In the genomic region with DNA sequence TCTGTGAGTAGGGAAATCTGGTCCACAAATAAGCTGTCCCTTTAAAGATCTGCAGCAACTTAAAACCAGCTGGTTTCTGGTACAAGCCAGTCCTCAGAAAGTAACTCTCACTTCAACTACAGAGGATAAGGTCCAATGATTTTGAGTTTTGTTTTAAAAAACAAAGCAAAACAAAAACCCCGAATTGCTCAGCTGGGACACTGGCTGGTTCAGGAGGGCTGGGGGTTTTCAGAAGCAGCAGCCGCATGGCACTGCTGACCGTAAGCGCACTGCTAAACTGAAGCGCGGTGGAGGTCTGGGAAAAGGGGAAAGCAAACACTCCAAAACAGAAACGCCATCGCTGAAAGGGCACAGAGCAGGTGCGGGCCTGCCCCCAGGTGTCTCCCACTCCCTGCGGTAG, we compare ENCODE assay signal across 10 cellular contexts. TPM values are rescaled to one million over a fixed set of nuclear protein-coding genes. Genes with fewer than 3 reads are reported as not detected.
DNase-seq lines count a peak whose midpoint lies in the region; ATAC-seq and FAIRE-seq lines count a peak whose summit lies in the region.
"Had no signal": no experiment of that assay in that cellular context is flagged by ENCODE, and none has a peak within 500 bp of the region (broad histone marks: within the 10 kb centered on the region; RNA-seq: fewer than 3 reads in every experiment).

No MANE protein-coding gene starts in this region.

- peaks cover 10% of the 10 kb centered on the region for H3K36me3 Mint-ChIP-seq in activated naive CD8-positive, alpha-beta T cell treated with anti-CD3 and anti-CD28 coated beads, Interleukin-2, amount 50 U/mL, for 24 hours (ENCODE audit: low read depth)
- peaks cover 2% of the 10 kb centered on the region for H3K36me3 Mint-ChIP-seq in activated naive CD8-positive, alpha-beta T cell treated with anti-CD3 and anti-CD28 coated beads for 36 hours
- peaks cover 16% of the 10 kb centered on the region for H3K36me3 Mint-ChIP-seq in stimulated activated effector memory CD8-positive, alpha-beta T cell treated with anti-CD3 and anti-CD28 coated beads, Interleukin-12 subunit alpha, Interleukin-12 subunit beta, amount 100 ng/mL, for 72 hours

- DNase-seq in activated naive CD8-positive, alpha-beta T cell treated with anti-CD3 and anti-CD28 coated beads, Interleukin-2, amount 50 U/mL, for 24 hours: no peak
- no peak for DNase-seq in activated naive CD8-positive, alpha-beta T cell treated with anti-CD3 and anti-CD28 coated beads for 36 hours
- DNase-seq in NAMALWA (ENCODE audit: low spot score) (peak; percentile 23), cortex of kidney (lab: John Stamatoyannopoulos, UW) (no peak), islet precursor cell (no peak), frontal cortex (ENCODE audit: low spot score in 2 of 2) (no peak)
- no peak for DNase-seq in stimulated activated effector memory CD8-positive, alpha-beta T cell treated with anti-CD3 and anti-CD28 coated beads, Interleukin-12 subunit alpha, Interleukin-12 subunit beta, amount 100 ng/mL, for 72 hours (ENCODE audit: low spot score in 2 of 2)
- DNase-seq: activated effector memory CD4-positive, alpha-beta T cell treated with Interleukin-2 at 50 U/mL for 16 hours; uterus had no signal

- peaks cover 17% of the 10 kb centered on the region for H3K4me1 Mint-ChIP-seq in activated naive CD8-positive, alpha-beta T cell treated with anti-CD3 and anti-CD28 coated beads, Interleukin-2, amount 50 U/mL, for 24 hours
- H3K4me1 Mint-ChIP-seq in activated naive CD8-positive, alpha-beta T cell treated with anti-CD3 and anti-CD28 coated beads for 36 hours: peaks cover 3% of the 10 kb centered on the region
- peaks cover 47% of the 10 kb centered on the region for H3K4me1 Mint-ChIP-seq in stimulated activated effector memory CD8-positive, alpha-beta T cell treated with anti-CD3 and anti-CD28 coated beads, Interleukin-12 subunit alpha, Interleukin-12 subunit beta, amount 100 ng/mL, for 72 hours

- no peaks in the 10 kb centered on the region for H3K27me3 Mint-ChIP-seq in activated naive CD8-positive, alpha-beta T cell treated with anti-CD3 and anti-CD28 coated beads, Interleukin-2, amount 50 U/mL, for 24 hours
- H3K27me3 Mint-ChIP-seq in activated naive CD8-positive, alpha-beta T cell treated with anti-CD3 and anti-CD28 coated beads for 36 hours: no peaks in the 10 kb centered on the region

- no peaks in the 10 kb centered on the region for H3K9me3 Mint-ChIP-seq in activated naive CD8-positive, alpha-beta T cell treated with anti-CD3 and anti-CD28 coated beads, Interleukin-2, amount 50 U/mL, for 24 hours
- H3K9me3 Mint-ChIP-seq in activated naive CD8-positive, alpha-beta T cell treated with anti-CD3 and anti-CD28 coated beads for 36 hours: no peaks in the 10 kb centered on the region
- H3K9me3 Mint-ChIP-seq in stimulated activated effector memory CD8-positive, alpha-beta T cell treated with anti-CD3 and anti-CD28 coated beads, Interleukin-12 subunit alpha, Interleukin-12 subunit beta, amount 100 ng/mL, for 72 hours: no peaks in the 10 kb centered on the region

- H3K4me3 Mint-ChIP-seq in activated naive CD8-positive, alpha-beta T cell treated with anti-CD3 and anti-CD28 coated beads, Interleukin-2, amount 50 U/mL, for 24 hours: no peak overlapping the region
- H3K4me3 Mint-ChIP-seq in activated naive CD8-positive, alpha-beta T cell treated with anti-CD3 and anti-CD28 coated beads for 36 hours: no peak overlapping the region
- no peak overlapping the region for H3K4me3 Mint-ChIP-seq in stimulated activated effector memory CD8-positive, alpha-beta T cell treated with anti-CD3 and anti-CD28 coated beads, Interleukin-12 subunit alpha, Interleukin-12 subunit beta, amount 100 ng/mL, for 72 hours

- no peak overlapping the region for H3K27ac Mint-ChIP-seq in activated naive CD8-positive, alpha-beta T cell treated with anti-CD3 and anti-CD28 coated beads, Interleukin-2, amount 50 U/mL, for 24 hours
- no peak overlapping the region for H3K27ac Mint-ChIP-seq in activated naive CD8-positive, alpha-beta T cell treated with anti-CD3 and anti-CD28 coated beads for 36 hours
- H3K27ac Mint-ChIP-seq in stimulated activated effector memory CD8-positive, alpha-beta T cell treated with anti-CD3 and anti-CD28 coated beads, Interleukin-12 subunit alpha, Interleukin-12 subunit beta, amount 100 ng/mL, for 72 hours: no peak overlapping the region

- no peak for FAIRE-seq in frontal cortex (lab: Jason Lieb, UNC)

- ATAC-seq in activated naive CD8-positive, alpha-beta T cell treated with anti-CD3 and anti-CD28 coated beads, Interleukin-2, amount 50 U/mL, for 24 hours: peak; percentile 49
- ATAC-seq in HG02798 (IDR thresholded peaks at IDR 0.05; ENCODE audit: poor library complexity, unreplicated experiment): peak; percentile 69
- ATAC-seq in stimulated activated effector memory CD8-positive, alpha-beta T cell treated with anti-CD3 and anti-CD28 coated beads, Interleukin-12 subunit alpha, Interleukin-12 subunit beta, amount 100 ng/mL, for 72 hours: peak; percentile 26

RNA-seq across cellular contexts. Expression of gene MICAL3, which starts 59.7 kb away (rescaled TPM):
- total RNA-seq in activated naive CD8-positive, alpha-beta T cell treated with anti-CD3 and anti-CD28 coated beads for 36 hours: 10 to 100 TPM; 36.6 to 41.3 TPM
- total RNA-seq in frontal cortex: 44.8 TPM
